Comparison of ENCODE assay signal across 8 cellular contexts in genomic region chr15:43777293-43777819, GRCh38. TPM values are rescaled to one million over a fixed set of nuclear protein-coding genes. Genes with fewer than 3 reads are reported as not detected.
DNase-seq lines count a peak whose midpoint lies in the region; ATAC-seq and TF ChIP-seq lines count a peak whose summit lies in the region.

No MANE protein-coding gene starts in this region.

- peaks cover 17% of the 10 kb centered on the region for H3K36me3 ChIP-seq in lower lobe of right lung

- peaks cover 3% of the 10 kb centered on the region for H3K27me3 Mint-ChIP-seq in activated CD4-positive, alpha-beta T cell treated with anti-CD3 and anti-CD28 coated beads, Interleukin-2, amount 10 ng/mL, durations not matched to agents 7 days and 5 days

- peak; percentile 79 for TF ChIP-seq CTCF in lower lobe of right lung (IDR thresholded peaks at IDR 0.05)

- H3K4me3 ChIP-seq in lower lobe of right lung, result peak overlapping the region; percentile 78

- DNase-seq in AG08395 (ENCODE audit: low spot score) (peak; percentile 71), NCI-H510A (lab: John Stamatoyannopoulos, UW) (peak; percentile 57), dedifferentiated amniotic fluid mesenchymal stem cell (ENCODE audit: extremely low spot score) (peak; percentile 62), lower lobe of right lung (peak; percentile 88)
- DNase-seq in activated CD4-positive, alpha-beta T cell treated with anti-CD3 and anti-CD28 coated beads, Interleukin-2, amount 10 ng/mL, durations not matched to agents 7 days and 5 days, result peak; percentile 87
- peak; percentile 74 to 87 (median 83) for DNase-seq in stimulated activated CD4-positive, alpha-beta T cell treated with anti-CD3 and anti-CD28 coated beads, TNF-alpha, amount 100 ng/mL, for 48 hours (ENCODE audit: low read depth in 3 of 3)

- ATAC-seq in GM18870 (IDR thresholded peaks at IDR 0.05; ENCODE audit: unreplicated experiment) (peak; percentile 45), HG03139 (IDR thresholded peaks at IDR 0.05; ENCODE audit: unreplicated experiment) (peak; percentile 40), lower lobe of right lung (peak; percentile 89 to 91)

- no peaks in the 10 kb centered on the region for H3K27me3 ChIP-seq in lower lobe of right lung (ENCODE audit: low read depth)

- POLR2A ChIA-PET in activated CD4-positive, alpha-beta T cell treated with anti-CD3 and anti-CD28 coated beads, Interleukin-2, amount 10 ng/mL, durations not matched to agents 7 days and 5 days (lab: Charles Lee), result interaction anchor here (0.9 to 1.2 kb wide), 2 partner anchors 23 to 47 kb away, joined by 3 to 4 read pairs; partner anchors contain the start of genes HYPK and MFAP1

- intact Hi-C loops in lower lobe of right lung (cut with DNase I), result no loop called here

- H3K4me3 Mint-ChIP-seq in activated CD4-positive, alpha-beta T cell treated with anti-CD3 and anti-CD28 coated beads, Interleukin-2, amount 10 ng/mL, durations not matched to agents 7 days and 5 days, result peak overlapping the region; percentile 92

- H3K9me3 ChIP-seq in lower lobe of right lung, result no peaks in the 10 kb centered on the region

- H3K27ac ChIP-seq in lower lobe of right lung, result peak overlapping the region; percentile 88

- CTCF ChIA-PET in activated CD4-positive, alpha-beta T cell treated with anti-CD3 and anti-CD28 coated beads, Interleukin-2, amount 10 ng/mL, durations not matched to agents 7 days and 5 days (lab: Charles Lee), result interaction anchor here (0.9 to 2.5 kb wide), 7 partner anchors 8 to 31 kb away, joined by 3 to 8 read pairs (median 3); partner anchors contain the start of gene PDIA3

- no peaks in the 10 kb centered on the region for H3K9me3 Mint-ChIP-seq in activated CD4-positive, alpha-beta T cell treated with anti-CD3 and anti-CD28 coated beads, Interleukin-2, amount 10 ng/mL, durations not matched to agents 7 days and 5 days

- peaks cover 15% of the 10 kb centered on the region for H3K36me3 Mint-ChIP-seq in activated CD4-positive, alpha-beta T cell treated with anti-CD3 and anti-CD28 coated beads, Interleukin-2, amount 10 ng/mL, durations not matched to agents 7 days and 5 days (ENCODE audit: low read depth)

- H3K4me1 ChIP-seq in lower lobe of right lung, result peaks cover 24% of the 10 kb centered on the region

- H3K27ac Mint-ChIP-seq in activated CD4-positive, alpha-beta T cell treated with anti-CD3 and anti-CD28 coated beads, Interleukin-2, amount 10 ng/mL, durations not matched to agents 7 days and 5 days, result peak overlapping the region; percentile 95

- peaks cover 36% of the 10 kb centered on the region for H3K4me1 Mint-ChIP-seq in activated CD4-positive, alpha-beta T cell treated with anti-CD3 and anti-CD28 coated beads, Interleukin-2, amount 10 ng/mL, durations not matched to agents 7 days and 5 days

RNA-seq across cellular contexts. Expression of gene ELL3, which starts 0.6 kb away (rescaled TPM):
- total RNA-seq in activated CD4-positive, alpha-beta T cell treated with anti-CD3 and anti-CD28 coated beads, Interleukin-2, amount 10 ng/mL, durations not matched to agents 7 days and 5 days, result 1 to 10 TPM; 2.5 to 2.9 TPM
- 5.1 TPM for total RNA-seq in lower lobe of right lung

RNA-seq across cellular contexts. Expression of gene SERF2, which starts 14.8 kb away (rescaled TPM):
- 100 to 1,000 TPM; 956 to 981 TPM for total RNA-seq in activated CD4-positive, alpha-beta T cell treated with anti-CD3 and anti-CD28 coated beads, Interleukin-2, amount 10 ng/mL, durations not matched to agents 7 days and 5 days
- total RNA-seq in lower lobe of right lung, result 827 TPM

RNA-seq across cellular contexts. Expression of gene SERINC4, which starts 22.7 kb away (rescaled TPM):
- total RNA-seq in activated CD4-positive, alpha-beta T cell treated with anti-CD3 and anti-CD28 coated beads, Interleukin-2, amount 10 ng/mL, durations not matched to agents 7 days and 5 days, result under 1 TPM; 0.37 to 0.50 TPM
- not detected for total RNA-seq in lower lobe of right lung

RNA-seq across cellular contexts. Expression of gene HYPK, which starts 23.0 kb away (rescaled TPM):
- 10 to 100 TPM; 15.0 to 18.1 TPM for total RNA-seq in activated CD4-positive, alpha-beta T cell treated with anti-CD3 and anti-CD28 coated beads, Interleukin-2, amount 10 ng/mL, durations not matched to agents 7 days and 5 days
- total RNA-seq in lower lobe of right lung, result 13.2 TPM

RNA-seq across cellular contexts. Expression of gene PDIA3, which starts 31.1 kb away (rescaled TPM):
- total RNA-seq in activated CD4-positive, alpha-beta T cell treated with anti-CD3 and anti-CD28 coated beads, Interleukin-2, amount 10 ng/mL, durations not matched to agents 7 days and 5 days, result 100 to 1,000 TPM; 304 to 330 TPM
- 330 TPM for total RNA-seq in lower lobe of right lung

Comparison
In these comparisons a context has a peak if more than half of its experiments do, and no peak if none do; other contexts are left out.
1. Peak in every context shown above with its lines: DNase-seq, ATAC-seq, H3K4me3 ChIP-seq and H3K27ac ChIP-seq.
2. ATAC-seq: peak in every context shown above with its lines; median percentile 90 in lower lobe of right lung; 45 in GM18870; 40 in HG03139.